12 cellular contexts compared by ENCODE assay signal in the genomic region with DNA sequence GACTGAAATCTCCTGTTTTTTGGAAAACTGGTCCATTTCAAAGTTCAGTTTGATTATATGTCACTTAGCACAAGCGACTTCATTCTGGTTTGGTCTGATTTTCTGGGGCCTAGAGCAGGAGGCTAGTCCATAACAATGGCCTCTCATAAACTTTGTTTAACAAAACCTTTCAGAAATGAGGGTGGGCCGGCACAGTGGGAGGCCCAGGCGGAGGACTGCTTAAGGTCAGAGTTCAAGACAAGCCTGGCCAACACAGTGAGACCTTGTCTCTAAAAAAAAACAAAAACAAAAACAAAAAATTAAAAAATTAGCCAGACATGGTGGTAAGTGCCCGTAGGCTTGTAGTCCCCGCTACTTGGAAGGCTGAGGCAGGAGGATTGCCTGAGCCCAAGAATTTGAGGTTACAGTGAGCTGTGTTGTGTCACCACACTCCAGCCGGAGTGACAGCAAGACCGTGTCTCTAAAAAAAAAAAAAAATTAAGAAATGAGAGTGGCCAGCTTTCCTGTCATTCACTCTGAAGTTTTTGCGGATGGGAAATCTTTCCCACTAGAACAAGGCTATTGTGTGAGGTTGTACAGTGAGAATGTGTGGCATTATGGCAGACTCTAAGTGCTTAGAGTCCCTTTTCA. TPM values are rescaled to one million over a fixed set of nuclear protein-coding genes. Genes with fewer than 3 reads are reported as not detected.
A peak's percentile ranks its signal among the peaks of the same experiment; 100 is the strongest.
DNase-seq lines count a peak whose midpoint lies in the region; ATAC-seq and TF ChIP-seq lines count a peak whose summit lies in the region.
"Had no signal": no experiment of that assay in that cellular context is flagged by ENCODE, and none has a peak within 500 bp of the region (broad histone marks: within the 10 kb centered on the region; RNA-seq: fewer than 3 reads in every experiment).

No MANE protein-coding gene starts in this region.

- H3K36me3 ChIP-seq in DND-41 (ENCODE audit: insufficient read depth, low read length) (no peaks in the 10 kb centered on the region), HUES64 (ENCODE audit: insufficient read depth, low read length) (no peaks in the 10 kb centered on the region)

- 0 out of 2 replicates have a peak overlapping the region, but pooled peaks have one; percentile 78 for H3K4me2 ChIP-seq in DND-41 (ENCODE audit: insufficient read depth, low read length)

- peaks cover 20% of the 10 kb centered on the region for H3K79me2 ChIP-seq in DND-41 (ENCODE audit: insufficient read depth, low read length)

- DNase-seq in DND-41: no peak
- DNase-seq in naive B cell: no peak
- no peak for DNase-seq in effector CD8-positive, alpha-beta T cell (lab: John Stamatoyannopoulos, UW)
- DNase-seq: COR-L47, erythroblast, Karpas-422, NCI-H345, RPMI8226 had no signal

- peak overlapping the region; percentile 76 for H3K27ac ChIP-seq in DND-41 (ENCODE audit: low read length)
- peak overlapping the region; percentile 63; the same call in 1 of the 2 replicates for H3K27ac ChIP-seq in HUES64 (ENCODE audit: low read depth, low read length)

- no peak overlapping the region for H2AFZ ChIP-seq in DND-41 (ENCODE audit: low read depth, low read length)

- H3K27me3 Mint-ChIP-seq in activated T-helper 17 cell treated with anti-CD3 and anti-CD28 coated beads, Interleukin-2, amount 50 U/mL, for 72 hours: no peaks in the 10 kb centered on the region
- no peaks in the 10 kb centered on the region for H3K27me3 Mint-ChIP-seq in naive B cell

- no peaks in the 10 kb centered on the region for H3K9me3 Mint-ChIP-seq in activated T-helper 17 cell treated with anti-CD3 and anti-CD28 coated beads, Interleukin-2, amount 50 U/mL, for 72 hours
- H3K9me3 Mint-ChIP-seq in naive B cell: no peaks in the 10 kb centered on the region

- no peak for ATAC-seq in DND-41 (ENCODE audit: insufficient read depth, low read depth)
- ATAC-seq in activated T-helper 17 cell treated with anti-CD3 and anti-CD28 coated beads, Interleukin-2, amount 50 U/mL, for 72 hours (replicated peaks): no peak
- no peak for ATAC-seq in naive B cell (ENCODE audit: low read depth in 2 of 2)
- ATAC-seq in GM18870 (IDR thresholded peaks at IDR 0.05; ENCODE audit: unreplicated experiment): no peak
- no peak for ATAC-seq in GM18502 (IDR thresholded peaks at IDR 0.05; ENCODE audit: poor library complexity, unreplicated experiment)

- H3K4me3 ChIP-seq in DND-41 (ENCODE audit: low read depth in 1 of 2, low read length in 2 of 2) (no peak overlapping the region), HUES64 (ENCODE audit: low read length) (no peak overlapping the region)

- H4K20me1 ChIP-seq in DND-41 (ENCODE audit: insufficient read depth, low read length): no peaks in the 10 kb centered on the region

- TF ChIP-seq CTCF in DND-41 (IDR thresholded peaks at IDR 0.05; ENCODE audit: borderline replicate concordance, extremely low read depth, low read length, poor library complexity, severe bottlenecking): no peak

- no peak overlapping the region for H3K27ac Mint-ChIP-seq in activated T-helper 17 cell treated with anti-CD3 and anti-CD28 coated beads, Interleukin-2, amount 50 U/mL, for 72 hours
- H3K27ac Mint-ChIP-seq in naive B cell: peak overlapping the region; percentile 58 to 95 (median 90)

- H3K9me3 ChIP-seq in DND-41 (ENCODE audit: insufficient read depth, low read length, severe bottlenecking) (no peaks in the 10 kb centered on the region), HUES64 (ENCODE audit: insufficient read depth, low read depth, low read length) (no peaks in the 10 kb centered on the region)

- H3K27me3 ChIP-seq in DND-41 (ENCODE audit: insufficient read depth, low read length, poor library complexity) (no peaks in the 10 kb centered on the region), HUES64 (ENCODE audit: insufficient read depth, low read length) (no peaks in the 10 kb centered on the region)

- peaks cover 4% of the 10 kb centered on the region for H3K36me3 Mint-ChIP-seq in activated T-helper 17 cell treated with anti-CD3 and anti-CD28 coated beads, Interleukin-2, amount 50 U/mL, for 72 hours (ENCODE audit: low read depth)
- H3K36me3 Mint-ChIP-seq in naive B cell: peaks cover 6 to 8% of the 10 kb centered on the region in 2 donors

- WGBS in HUES64: 62% methylated on average over 8 of the region's 8 CpGs

- H3K9ac ChIP-seq in DND-41 (ENCODE audit: low read depth, low read length) (no peak overlapping the region), HUES64 (ENCODE audit: low read depth, low read length) (no peak overlapping the region)

- H3K4me3 Mint-ChIP-seq in activated T-helper 17 cell treated with anti-CD3 and anti-CD28 coated beads, Interleukin-2, amount 50 U/mL, for 72 hours: peak overlapping the region; percentile 84
- H3K4me3 Mint-ChIP-seq in naive B cell: peak overlapping the region in 7 of 8 donors; percentile 37 to 100 (median 91)

- peaks cover 53% of the 10 kb centered on the region for H3K4me1 ChIP-seq in DND-41 (ENCODE audit: insufficient read depth, low read length)
- peaks cover 22% of the 10 kb centered on the region for H3K4me1 ChIP-seq in HUES64 (ENCODE audit: insufficient read depth, low read length)

- peaks cover 5% of the 10 kb centered on the region for H3K4me1 Mint-ChIP-seq in activated T-helper 17 cell treated with anti-CD3 and anti-CD28 coated beads, Interleukin-2, amount 50 U/mL, for 72 hours
- H3K4me1 Mint-ChIP-seq in naive B cell: peaks cover 24 to 28% (median 24%) of the 10 kb centered on the region in 3 donors

RNA-seq across cellular contexts. Expression of a gene that starts 1.2 kb away (rescaled TPM):
- polyA plus RNA-seq in HUES64 (2013, experiment 1 of 2): 0.90 TPM
- polyA plus RNA-seq in HUES64 (2013, experiment 2 of 2): 0.89 TPM
- total RNA-seq in activated T-helper 17 cell treated with anti-CD3 and anti-CD28 coated beads, Interleukin-2, amount 50 U/mL, for 72 hours: 10 to 100 TPM; 19.9 to 58.9 TPM
- 1,000 to 10,000 TPM in 3 of 6 donors, 100 to 1,000 TPM in 3; 826 to 1,431 (median 949) TPM for polyA plus RNA-seq in naive B cell (ENCODE audit: low read depth in 6 of 6)
